24 cellular contexts compared by ENCODE assay signal in the genomic region with DNA sequence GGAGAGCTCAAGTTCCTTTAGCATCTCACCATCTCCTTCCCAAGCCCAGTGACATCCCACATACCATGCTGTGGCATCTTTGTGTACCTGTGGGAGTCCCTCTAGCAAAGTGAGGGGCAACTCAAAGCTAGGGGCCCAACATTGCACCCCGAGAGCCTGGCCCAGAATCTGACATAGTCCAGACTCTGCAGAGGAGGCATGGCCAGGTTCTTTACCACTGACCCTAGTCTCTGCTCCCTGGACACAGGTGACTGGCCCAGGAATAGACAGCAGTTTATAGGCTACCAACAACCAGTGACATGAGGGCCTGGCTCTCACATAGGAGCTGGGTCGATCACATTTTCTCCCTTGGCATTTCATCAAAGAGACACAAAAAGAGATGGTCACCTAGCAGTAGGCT.
"Had no signal": no experiment of that assay in that cellular context is flagged by ENCODE, and none has a peak within 500 bp of the region (broad histone marks: within the 10 kb centered on the region; RNA-seq: fewer than 3 reads in every experiment).

No MANE protein-coding gene starts in this region.

- DNase-seq: cortex of kidney; effector memory CD8-positive, alpha-beta T cell; foreskin melanocyte; kidney; midbrain; naive thymus-derived CD4-positive, alpha-beta T cell; ovary; posterior cingulate gyrus; psoas muscle; right cardiac atrium; spleen; stimulated activated CD4-positive, alpha-beta T cell treated with anti-CD3 and anti-CD28 coated beads, Interleukin-4, amount 100 ng/mL, for 4 hours; stimulated activated naive B cell treated with anti-CD40 and anti-IgM and Interleukin-4, amounts not matched to agents 10 μg/mL and 1 μg/mL and 100 μg/mL, for 72 hours; trophoblast cell had no signal

- H3K4me3 Mint-ChIP-seq: effector memory CD8-positive, alpha-beta T cell; memory B cell; naive thymus-derived CD4-positive, alpha-beta T cell; nephron; neural progenitor cell; stimulated activated naive B cell treated with anti-CD40 and anti-IgM and Interleukin-4, amounts not matched to agents 10 μg/mL and 1 μg/mL and 100 μg/mL, for 72 hours; stimulated activated naive CD8-positive, alpha-beta T cell treated with anti-CD3 and anti-CD28 coated beads, Interleukin-15, Interleukin-2, amounts not matched to agents 100 ng/mL and 50 ng/mL, for 24 hours had no signal

- H3K27ac ChIP-seq: neural progenitor cell, ovary, psoas muscle, skin epidermis, spleen, suprapubic skin, vagina had no signal

- H3K9me3 Mint-ChIP-seq: effector memory CD8-positive, alpha-beta T cell; memory B cell; nephron; neural progenitor cell; stimulated activated naive B cell treated with anti-CD40 and anti-IgM and Interleukin-4, amounts not matched to agents 10 μg/mL and 1 μg/mL and 100 μg/mL, for 72 hours; stimulated activated naive CD8-positive, alpha-beta T cell treated with anti-CD3 and anti-CD28 coated beads, Interleukin-15, Interleukin-2, amounts not matched to agents 100 ng/mL and 50 ng/mL, for 24 hours had no signal

- H3K4me2 ChIP-seq: neural progenitor cell had no signal

- H3K27ac Mint-ChIP-seq: effector memory CD8-positive, alpha-beta T cell; memory B cell; naive thymus-derived CD4-positive, alpha-beta T cell; nephron; neural progenitor cell; stimulated activated naive B cell treated with anti-CD40 and anti-IgM and Interleukin-4, amounts not matched to agents 10 μg/mL and 1 μg/mL and 100 μg/mL, for 72 hours; stimulated activated naive CD8-positive, alpha-beta T cell treated with anti-CD3 and anti-CD28 coated beads, Interleukin-15, Interleukin-2, amounts not matched to agents 100 ng/mL and 50 ng/mL, for 24 hours had no signal

- H3K9ac ChIP-seq: neural progenitor cell had no signal

- H3K9me3 ChIP-seq: esophagus muscularis mucosa, ovary, psoas muscle, spleen, suprapubic skin, vagina had no signal

- H3K36me3 ChIP-seq: esophagus muscularis mucosa, neural progenitor cell, ovary, spleen, suprapubic skin, vagina had no signal

- H3K4me1 ChIP-seq: psoas muscle, vagina had no signal

- H3K4me1 Mint-ChIP-seq: memory B cell had no signal

- H3K4me3 ChIP-seq: esophagus muscularis mucosa, lung, neural progenitor cell, ovary, psoas muscle, skin epidermis, spleen, suprapubic skin, vagina had no signal

- H2AFZ ChIP-seq: neural progenitor cell had no signal

- FAIRE-seq: kidney had no signal

- H3K36me3 Mint-ChIP-seq: memory B cell; naive thymus-derived CD4-positive, alpha-beta T cell; neural progenitor cell; stimulated activated naive B cell treated with anti-CD40 and anti-IgM and Interleukin-4, amounts not matched to agents 10 μg/mL and 1 μg/mL and 100 μg/mL, for 72 hours had no signal

- ATAC-seq: effector memory CD8-positive, alpha-beta T cell; left lobe of liver; naive thymus-derived CD4-positive, alpha-beta T cell; psoas muscle; stimulated activated naive B cell treated with anti-CD40 and anti-IgM and Interleukin-4, amounts not matched to agents 10 μg/mL and 1 μg/mL and 100 μg/mL, for 72 hours had no signal

- H3K27me3 ChIP-seq: esophagus muscularis mucosa, ovary, suprapubic skin, vagina had no signal
